Comparison of ENCODE assay signal across 10 cellular contexts in the genomic region with DNA sequence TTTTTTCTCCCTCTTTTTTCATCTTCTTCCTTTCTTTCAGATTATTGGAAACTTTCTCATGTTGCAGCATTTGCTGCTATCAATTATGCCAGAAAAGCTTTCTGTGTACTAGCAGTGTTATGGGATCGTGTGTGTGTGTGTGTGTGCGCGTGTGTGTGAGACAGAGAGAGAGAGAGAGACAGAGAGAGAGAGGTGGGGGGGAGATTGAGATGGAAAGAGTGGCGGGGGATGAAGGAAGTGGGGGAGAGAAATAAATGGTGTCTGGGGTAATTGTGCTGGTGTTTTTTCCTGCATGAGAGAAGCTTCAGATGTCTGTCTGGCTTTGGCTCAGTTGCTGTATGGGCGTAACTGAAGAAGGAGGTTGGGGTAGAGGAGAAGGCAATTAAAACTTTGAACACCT.
A peak's percentile ranks its signal among the peaks of the same experiment; 100 is the strongest.
DNase-seq lines count a peak whose midpoint lies in the region; ATAC-seq and TF ChIP-seq lines count a peak whose summit lies in the region.
"Had no signal": no experiment of that assay in that cellular context is flagged by ENCODE, and none has a peak within 500 bp of the region (broad histone marks: within the 10 kb centered on the region; RNA-seq: fewer than 3 reads in every experiment).

No MANE protein-coding gene starts in this region.

- POLR2A ChIA-PET in naive thymus-derived CD4-positive, alpha-beta T cell (lab: Charles Lee): interaction anchor here (1.1 kb wide), 1 partner anchor 8 kb away, joined by 3 read pairs; no protein-coding TSS in a partner anchor

- TF ChIP-seq CTCF in AG10803 (conservative IDR thresholded peaks at IDR 0.05; ENCODE audit: low read length): no peak

- peak overlapping the region in 8 of 10 donors; percentile 1 to 47 (median 24) for H3K4me3 Mint-ChIP-seq in naive thymus-derived CD4-positive, alpha-beta T cell

- H3K4me1 ChIP-seq in naive thymus-derived CD4-positive, alpha-beta T cell (ENCODE audit: control insufficient read depth in 2 of 2, insufficient read depth in 2 of 2, low read length in 2 of 2): peaks cover 0 to 4% of the 10 kb centered on the region in 2 donors
- H3K4me1 ChIP-seq in effector memory CD4-positive, alpha-beta T cell (ENCODE audit: control insufficient read depth, insufficient read depth, low read length, poor library complexity, severe bottlenecking): no peaks in the 10 kb centered on the region

- DNase-seq in AG10803 (ENCODE audit: low read depth): peak; percentile 52
- peak; percentile 73 for DNase-seq in NCI-H1092 (lab: John Stamatoyannopoulos, UW)
- peak; percentile 65 for DNase-seq in astrocyte of the hippocampus (ENCODE audit: low read depth, low spot score)
- DNase-seq in naive thymus-derived CD4-positive, alpha-beta T cell: peak in 7 of 9 donors; percentile 3 to 38 (median 15)
- no peak for DNase-seq in NCI-H1048 (lab: John Stamatoyannopoulos, UW)
- no peak for DNase-seq in NCI-H524 (lab: John Stamatoyannopoulos, UW)
- no peak for DNase-seq in effector memory CD4-positive, alpha-beta T cell
- DNase-seq: activated effector memory CD4-positive, alpha-beta T cell treated with anti-CD3 and anti-CD28 coated beads, Interleukin-2, amount 50 U/mL, for 16 hours; naive B cell had no signal

- H3K27ac ChIP-seq in naive thymus-derived CD4-positive, alpha-beta T cell (ENCODE audit: low read depth, low read length): no peak overlapping the region
- no peak overlapping the region for H3K27ac ChIP-seq in effector memory CD4-positive, alpha-beta T cell (ENCODE audit: insufficient read depth, low read length, poor library complexity, severe bottlenecking)

- H3K9me3 ChIP-seq in naive thymus-derived CD4-positive, alpha-beta T cell (ENCODE audit: control insufficient read depth in 2 of 3, low read length in 3 of 3): no peaks in the 10 kb centered on the region
- H3K9me3 ChIP-seq in effector memory CD4-positive, alpha-beta T cell (ENCODE audit: control insufficient read depth, low read length): no peaks in the 10 kb centered on the region

- intact Hi-C loops in naive thymus-derived CD4-positive, alpha-beta T cell (cut with micrococcal nuclease): loop anchor here in 1 of 2 donors (10.0 kb wide), 1 partner anchor 726 kb away; no protein-coding TSS in a partner anchor

- ATAC-seq in naive thymus-derived CD4-positive, alpha-beta T cell: no peak
- no peak for ATAC-seq in GM19467 (IDR thresholded peaks at IDR 0.05; ENCODE audit: unreplicated experiment)

- no peak overlapping the region for H3K4me3 ChIP-seq in AG10803 (ENCODE audit: low read length)
- H3K4me3 ChIP-seq in naive thymus-derived CD4-positive, alpha-beta T cell (ENCODE audit: low read length): no peak overlapping the region
- H3K4me3 ChIP-seq in effector memory CD4-positive, alpha-beta T cell (ENCODE audit: insufficient read depth, low read depth, low read length, poor library complexity, severe bottlenecking): no peak overlapping the region

- H3K27ac Mint-ChIP-seq in naive thymus-derived CD4-positive, alpha-beta T cell: peak overlapping the region in 6 of 9 donors; percentile 2 to 64 (median 22)

- H3K27me3 ChIP-seq in naive thymus-derived CD4-positive, alpha-beta T cell (ENCODE audit: control insufficient read depth in 2 of 2, insufficient read depth in 2 of 2, low read length in 2 of 2): no peaks in the 10 kb centered on the region
- H3K27me3 ChIP-seq in effector memory CD4-positive, alpha-beta T cell (replicated peaks; ENCODE audit: control insufficient read depth, insufficient read depth, low read length, poor library complexity, severe bottlenecking): no peaks in the 10 kb centered on the region

- peaks cover 0 to 6% (median 3%) of the 10 kb centered on the region in 11 donors for H3K9me3 Mint-ChIP-seq in naive thymus-derived CD4-positive, alpha-beta T cell

- H3K4me1 Mint-ChIP-seq in naive thymus-derived CD4-positive, alpha-beta T cell: peaks cover 4 to 22% (median 15%) of the 10 kb centered on the region in 7 donors

- H3K27me3 Mint-ChIP-seq in naive thymus-derived CD4-positive, alpha-beta T cell: no peaks in the 10 kb centered on the region
- H3K27me3 Mint-ChIP-seq: naive B cell had no signal

- no peaks in the 10 kb centered on the region for H3K36me3 ChIP-seq in naive thymus-derived CD4-positive, alpha-beta T cell (ENCODE audit: control insufficient read depth in 2 of 3, insufficient read depth in 3 of 3, low read length in 3 of 3)
- H3K36me3 ChIP-seq in effector memory CD4-positive, alpha-beta T cell (ENCODE audit: control insufficient read depth, insufficient read depth, low read length): no peaks in the 10 kb centered on the region

- peaks cover 0 to 6% (median 0%) of the 10 kb centered on the region in 5 donors for H3K36me3 Mint-ChIP-seq in naive thymus-derived CD4-positive, alpha-beta T cell
- H3K36me3 Mint-ChIP-seq: naive B cell had no signal

- CTCF ChIA-PET in naive thymus-derived CD4-positive, alpha-beta T cell (lab: Charles Lee): interaction anchor here (0.5 kb wide), 1 partner anchor 378 kb away, joined by 3 read pairs; no protein-coding TSS in a partner anchor

Comparison
In these comparisons a context has a peak if more than half of its experiments do, and no peak if none do; other contexts are left out.
1. DNase-seq: peak in AG10803 (single experiment), NCI-H1092 (single experiment), astrocyte of the hippocampus (single experiment) and naive thymus-derived CD4-positive, alpha-beta T cell (7 of 9); none in NCI-H1048 (single experiment), NCI-H524 (0 of 2) and effector memory CD4-positive, alpha-beta T cell (0 of 3).